ENCODE assay signal across 14 cellular contexts in the genomic region with DNA sequence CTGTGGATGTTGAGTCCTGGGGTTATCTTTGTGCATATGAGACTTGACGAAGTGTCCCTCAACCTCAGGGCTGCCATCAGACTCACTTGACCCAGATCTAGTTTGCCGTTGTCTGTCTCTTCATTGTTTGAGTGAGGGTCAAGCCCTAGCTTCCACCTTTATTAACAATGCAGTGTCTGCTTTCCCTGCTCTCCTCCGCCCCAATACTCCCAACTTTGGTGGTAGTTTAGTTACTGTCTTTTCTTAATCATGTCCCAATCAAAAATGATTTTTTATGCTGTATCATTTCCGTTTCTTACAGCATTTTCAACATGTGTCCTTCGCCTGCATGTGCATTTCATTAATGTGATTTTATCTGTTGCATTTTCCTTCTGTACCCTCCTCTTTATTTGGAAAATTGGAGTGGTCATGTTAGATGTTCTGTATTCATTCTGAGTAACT. TPM values are rescaled to one million over a fixed set of nuclear protein-coding genes. Genes with fewer than 3 reads are reported as not detected.
A peak's percentile ranks its signal among the peaks of the same experiment; 100 is the strongest.
DNase-seq lines count a peak whose midpoint lies in the region; ATAC-seq and TF ChIP-seq lines count a peak whose summit lies in the region.
"Had no signal": no experiment of that assay in that cellular context is flagged by ENCODE, and none has a peak within 500 bp of the region (broad histone marks: within the 10 kb centered on the region; RNA-seq: fewer than 3 reads in every experiment).

No MANE protein-coding gene starts in this region.

- H2BK15ac ChIP-seq in mesenchymal stem cell (ENCODE audit: low read depth, poor library complexity, severe bottlenecking): no peak overlapping the region

- H3K18ac ChIP-seq in mesenchymal stem cell (ENCODE audit: low read depth in 1 of 2, low read length in 2 of 2): no peak overlapping the region

- H3K4me1 Mint-ChIP-seq in HFFc6 (ENCODE audit: low read depth): peaks cover 50% of the 10 kb centered on the region
- peaks cover 37% of the 10 kb centered on the region for H3K4me1 Mint-ChIP-seq in activated naive CD8-positive, alpha-beta T cell treated with anti-CD3 and anti-CD28 coated beads, Interleukin-2, amount 10 ng/mL, durations not matched to agents 7 days and 5 days

- peak overlapping the region; percentile 97 for H3K4me3 Mint-ChIP-seq in HFFc6
- peak overlapping the region; percentile 26 for H3K4me3 Mint-ChIP-seq in activated naive CD8-positive, alpha-beta T cell treated with anti-CD3 and anti-CD28 coated beads, Interleukin-2, amount 10 ng/mL, durations not matched to agents 7 days and 5 days

- ATAC-seq in activated naive CD8-positive, alpha-beta T cell treated with anti-CD3 and anti-CD28 coated beads, Interleukin-2, amount 10 ng/mL, durations not matched to agents 7 days and 5 days (ENCODE audit: low read depth): no peak
- no peak for ATAC-seq in GM21515 (IDR thresholded peaks at IDR 0.05; ENCODE audit: unreplicated experiment)

- peaks cover 0 to 67% (median 49%) of the 10 kb centered on the region in 11 experiments; a peak in 16 of 22 replicates for H4K20me1 ChIP-seq in BLaER1 treated with 17β-estradiol and CSF1 and Interleukin-3, amounts not matched to agents 10 nM and 100 nM

- no peak overlapping the region for H2BK120ac ChIP-seq in mesenchymal stem cell (ENCODE audit: low read depth, low read length)

- WGBS in mesenchymal stem cell: 93% methylated on average over 5 of the region's 5 CpGs

- H3K27me3 ChIP-seq in BLaER1 treated with 17β-estradiol and CSF1 and Interleukin-3, amounts not matched to agents 10 nM and 100 nM: no peaks in the 10 kb centered on the region
- no peaks in the 10 kb centered on the region for H3K27me3 ChIP-seq in mesenchymal stem cell (ENCODE audit: control insufficient read depth in 1 of 2, insufficient read depth in 1 of 2, low read length in 2 of 2)
- H3K27me3 ChIP-seq: testis had no signal

- no peak overlapping the region for H2BK12ac ChIP-seq in mesenchymal stem cell (ENCODE audit: low read length in 2 of 2)

- no peak overlapping the region for H4K8ac ChIP-seq in mesenchymal stem cell (ENCODE audit: low read length)

- POLR2A ChIA-PET in activated naive CD8-positive, alpha-beta T cell treated with anti-CD3 and anti-CD28 coated beads, Interleukin-2, amount 10 ng/mL, durations not matched to agents 7 days and 5 days (lab: Charles Lee): interaction anchor here (1.4 kb wide), 1 partner anchor 7 kb away, joined by 4 read pairs; no protein-coding TSS in a partner anchor

- no peaks in the 10 kb centered on the region; the same call in 1 of the 2 replicates for H3K36me3 Mint-ChIP-seq in HFFc6 (ENCODE audit: low read depth)
- H3K36me3 Mint-ChIP-seq in activated naive CD8-positive, alpha-beta T cell treated with anti-CD3 and anti-CD28 coated beads, Interleukin-2, amount 10 ng/mL, durations not matched to agents 7 days and 5 days: peaks cover 8% of the 10 kb centered on the region

- H3K4me3 ChIP-seq in BLaER1 treated with 17β-estradiol and CSF1 and Interleukin-3, amounts not matched to agents 10 nM and 100 nM: peak overlapping the region in 7 of 10 experiments; percentile 85 to 93 (median 88); a peak in 6 of 20 replicates
- peak overlapping the region in 1 of 2 experiments; percentile 93 for H3K4me3 ChIP-seq in mesenchymal stem cell (ENCODE audit: insufficient read depth in 1 of 2, low read depth in 1 of 2, low read length in 2 of 2)
- H3K4me3 ChIP-seq: testis had no signal

- H3K79me1 ChIP-seq in mesenchymal stem cell (replicated peaks; ENCODE audit: low read length, poor library complexity, severe bottlenecking): peaks cover 11% of the 10 kb centered on the region

- peaks cover 28 to 63% (median 38%) of the 10 kb centered on the region in 10 experiments for H3K4me1 ChIP-seq in BLaER1 treated with 17β-estradiol and CSF1 and Interleukin-3, amounts not matched to agents 10 nM and 100 nM
- peaks cover 1% of the 10 kb centered on the region for H3K4me1 ChIP-seq in mesenchymal stem cell (ENCODE audit: control insufficient read depth, insufficient read depth, low read depth, low read length)

- H3K9me3 ChIP-seq in BLaER1 treated with 17β-estradiol and CSF1 and Interleukin-3, amounts not matched to agents 10 nM and 100 nM (replicated peaks in 1 of 11): peaks cover 0 to 11% (median 0%) of the 10 kb centered on the region in 11 experiments; a peak in 5 of 22 replicates
- no peaks in the 10 kb centered on the region for H3K9me3 ChIP-seq in mesenchymal stem cell (ENCODE audit: control insufficient read depth, low read length)
- H3K9me3 ChIP-seq: neutrophil, testis had no signal

- no peak overlapping the region for H2AFZ ChIP-seq in mesenchymal stem cell (ENCODE audit: low read depth, low read length)

- H3K27ac Mint-ChIP-seq in HFFc6: no peak overlapping the region
- no peak overlapping the region for H3K27ac Mint-ChIP-seq in activated naive CD8-positive, alpha-beta T cell treated with anti-CD3 and anti-CD28 coated beads, Interleukin-2, amount 10 ng/mL, durations not matched to agents 7 days and 5 days

- H4K91ac ChIP-seq in mesenchymal stem cell (ENCODE audit: low read length): no peak overlapping the region

- DNase-seq in HFFc6: no peak
- DNase-seq in activated naive CD8-positive, alpha-beta T cell treated with anti-CD3 and anti-CD28 coated beads, Interleukin-2, amount 10 ng/mL, durations not matched to agents 7 days and 5 days: no peak
- DNase-seq in mesenchymal stem cell: no peak
- DNase-seq in NCI-H2227 treated with DMSO at 0.1 percent for 48 hours (lab: John Stamatoyannopoulos, UW): no peak
- no peak for DNase-seq in NCI-H1105 treated with DMSO at 0.1 percent for 48 hours (lab: John Stamatoyannopoulos, UW)
- no peak for DNase-seq in NCI-H524 treated with DMSO at 0.1 percent for 48 hours (lab: John Stamatoyannopoulos, UW)
- DNase-seq: effector memory CD4-positive, alpha-beta T cell; Kasumi-1; NCI-H446 treated with DMSO at 0.1 percent for 48 hours; stimulated activated CD4-positive, alpha-beta T cell treated with anti-CD3 and anti-CD28 coated beads, Interleukin-1b, Interleukin-23, amount 100 ng/mL, for 48 hours; testis had no signal

- H3K4me2 ChIP-seq in BLaER1 treated with 17β-estradiol and CSF1 and Interleukin-3, amounts not matched to agents 10 nM and 100 nM: peak overlapping the region; percentile 77 to 99 (median 90)
- no peak overlapping the region for H3K4me2 ChIP-seq in mesenchymal stem cell (ENCODE audit: low read length, poor library complexity, severe bottlenecking)

- no peaks in the 10 kb centered on the region; the same call in 1 of the 2 replicates for H3K27me3 Mint-ChIP-seq in HFFc6 (ENCODE audit: insufficient read depth)
- H3K27me3 Mint-ChIP-seq in activated naive CD8-positive, alpha-beta T cell treated with anti-CD3 and anti-CD28 coated beads, Interleukin-2, amount 10 ng/mL, durations not matched to agents 7 days and 5 days: no peaks in the 10 kb centered on the region

- no peak overlapping the region for H3K14ac ChIP-seq in mesenchymal stem cell (ENCODE audit: low read length in 2 of 2)

- H3K27ac ChIP-seq in BLaER1 treated with 17β-estradiol and CSF1 and Interleukin-3, amounts not matched to agents 10 nM and 100 nM: no peak overlapping the region
- H3K27ac ChIP-seq in mesenchymal stem cell (ENCODE audit: low read length, poor library complexity, severe bottlenecking): no peak overlapping the region
- H3K27ac ChIP-seq: neutrophil, testis had no signal

- H3K9me3 Mint-ChIP-seq in HFFc6: no peaks in the 10 kb centered on the region
- H3K9me3 Mint-ChIP-seq in activated naive CD8-positive, alpha-beta T cell treated with anti-CD3 and anti-CD28 coated beads, Interleukin-2, amount 10 ng/mL, durations not matched to agents 7 days and 5 days: no peaks in the 10 kb centered on the region

- H3K9ac ChIP-seq in BLaER1 treated with 17β-estradiol and CSF1 and Interleukin-3, amounts not matched to agents 10 nM and 100 nM: peak overlapping the region in 4 of 11 experiments; percentile 19 to 97 (median 92); a peak in 3 of 22 replicates
- peak overlapping the region; percentile 92 for H3K9ac ChIP-seq in mesenchymal stem cell (ENCODE audit: low read length)

- H3K36me3 ChIP-seq in BLaER1 treated with 17β-estradiol and CSF1 and Interleukin-3, amounts not matched to agents 10 nM and 100 nM: peaks cover 0 to 11% (median 5%) of the 10 kb centered on the region in 11 experiments; a peak in 5 of 22 replicates
- H3K36me3 ChIP-seq in mesenchymal stem cell (ENCODE audit: control insufficient read depth in 1 of 2, insufficient read depth in 2 of 2, low read depth in 1 of 2, low read length in 2 of 2): no peaks in the 10 kb centered on the region
- H3K36me3 ChIP-seq: neutrophil had no signal

- no peak overlapping the region for H2BK5ac ChIP-seq in mesenchymal stem cell (ENCODE audit: low read depth, low read length, poor library complexity, severe bottlenecking)

- no peak overlapping the region for H3K4ac ChIP-seq in mesenchymal stem cell (ENCODE audit: low read depth in 1 of 2, low read length in 2 of 2)

- H3K23ac ChIP-seq in mesenchymal stem cell (ENCODE audit: low read length in 2 of 2): no peak overlapping the region

- TF ChIP-seq CTCF in HFFc6 (IDR thresholded peaks at IDR 0.05): no peak

- H2AK5ac ChIP-seq in mesenchymal stem cell (ENCODE audit: low read length, severe bottlenecking): no peak overlapping the region

RNA-seq across cellular contexts. Expression of gene TBPL1, which starts 2.1 kb away (rescaled TPM):
- 10 to 100 TPM; 30.7 to 40.6 (median 34.0) TPM for total RNA-seq in HFFc6 (2021; fragmentation: NEBNext Ultra II Directional; extraction: Animal tissue kit (Norgen Biotek cat#: 25700))
- total RNA-seq in activated naive CD8-positive, alpha-beta T cell treated with anti-CD3 and anti-CD28 coated beads, Interleukin-2, amount 10 ng/mL, durations not matched to agents 7 days and 5 days: 10 to 100 TPM; 28.5 to 30.6 TPM
- polyA plus RNA-seq in mesenchymal stem cell (2013, experiment 1 of 2): 38.8 TPM
- 40.4 TPM for polyA plus RNA-seq in mesenchymal stem cell (2013, experiment 2 of 2)
